ENCODE assay signal across 27 cellular contexts in the genomic region with DNA sequence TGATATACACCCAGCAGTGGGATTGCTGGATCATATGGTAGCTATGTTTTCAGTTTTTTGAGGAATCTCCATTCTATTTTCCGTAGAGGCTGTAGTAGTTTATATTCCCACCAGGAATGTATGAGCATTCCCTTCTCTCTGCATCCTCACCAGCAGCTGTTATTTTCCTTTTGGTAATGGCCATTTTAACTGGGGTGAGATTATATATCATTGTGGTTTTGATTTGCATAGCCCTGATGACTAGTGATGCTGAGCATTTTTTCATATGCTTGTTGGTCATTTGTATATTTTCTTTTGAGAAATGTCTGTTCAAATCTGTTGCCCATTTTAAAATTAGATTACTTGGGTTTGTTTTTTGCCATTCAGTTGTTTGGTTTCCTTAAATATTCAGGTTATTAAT. TPM values are rescaled to one million over a fixed set of nuclear protein-coding genes. Genes with fewer than 3 reads are reported as not detected.
DNase-seq lines count a peak whose midpoint lies in the region; ATAC-seq, FAIRE-seq and TF ChIP-seq lines count a peak whose summit lies in the region.
"Had no signal": no experiment of that assay in that cellular context is flagged by ENCODE, and none has a peak within 500 bp of the region (broad histone marks: within the 10 kb centered on the region; RNA-seq: fewer than 3 reads in every experiment).

No MANE protein-coding gene starts in this region.

- H3K4me3 Mint-ChIP-seq in astrocyte (ENCODE audit: unreplicated experiment): no peak overlapping the region
- H3K4me3 Mint-ChIP-seq in immature natural killer cell: no peak overlapping the region
- no peak overlapping the region for H3K4me3 Mint-ChIP-seq in activated naive CD4-positive, alpha-beta T cell treated with anti-CD3 and anti-CD28 coated beads, Interleukin-2, amount 10 ng/mL, durations not matched to agents 7 days and 5 days
- H3K4me3 Mint-ChIP-seq: CD14-positive monocyte; CD8-positive, alpha-beta memory T cell had no signal

- CTCF ChIA-PET in activated naive CD4-positive, alpha-beta T cell treated with anti-CD3 and anti-CD28 coated beads, Interleukin-2, amount 10 ng/mL, durations not matched to agents 7 days and 5 days (lab: Charles Lee): no interaction called here

- H3K36me3 ChIP-seq in astrocyte (ENCODE audit: insufficient read depth, low read length): no peaks in the 10 kb centered on the region
- H3K36me3 ChIP-seq: BE2C, MG63, SJSA1 had no signal

- H3K27me3 Mint-ChIP-seq in astrocyte (ENCODE audit: low read depth, unreplicated experiment) (no peaks in the 10 kb centered on the region), immature natural killer cell (ENCODE audit: low read depth in 3 of 3) (peaks cover 5 to 9% (median 8%) of the 10 kb centered on the region in 3 donors)
- H3K27me3 Mint-ChIP-seq in activated naive CD4-positive, alpha-beta T cell treated with anti-CD3 and anti-CD28 coated beads, Interleukin-2, amount 10 ng/mL, durations not matched to agents 7 days and 5 days: peaks cover 9% of the 10 kb centered on the region

- H3K4me1 ChIP-seq in astrocyte (ENCODE audit: insufficient read depth, low read length): no peaks in the 10 kb centered on the region
- H3K4me1 ChIP-seq: BE2C, SJSA1 had no signal

- H4K20me1 ChIP-seq in astrocyte (ENCODE audit: insufficient read depth, low read length): no peaks in the 10 kb centered on the region

- H3K27ac Mint-ChIP-seq in astrocyte (ENCODE audit: unreplicated experiment) (no peak overlapping the region), immature natural killer cell (no peak overlapping the region)
- H3K27ac Mint-ChIP-seq in activated naive CD4-positive, alpha-beta T cell treated with anti-CD3 and anti-CD28 coated beads, Interleukin-2, amount 10 ng/mL, durations not matched to agents 7 days and 5 days: no peak overlapping the region
- H3K27ac Mint-ChIP-seq: CD14-positive monocyte; CD8-positive, alpha-beta memory T cell had no signal

- TF ChIP-seq CTCF in astrocyte (IDR thresholded peaks at IDR 0.05; ENCODE audit: insufficient read depth, low read depth, low read length): no peak

- no peak overlapping the region for H2AFZ ChIP-seq in astrocyte (ENCODE audit: low read depth, low read length)
- H2AFZ ChIP-seq: GM23248 had no signal

- no peaks in the 10 kb centered on the region for H3K79me2 ChIP-seq in astrocyte (ENCODE audit: insufficient read depth, low read length)

- H3K9me3 Mint-ChIP-seq in astrocyte (ENCODE audit: unreplicated experiment): peaks cover 16% of the 10 kb centered on the region
- peaks cover 0 to 20% (median 2%) of the 10 kb centered on the region in 6 donors for H3K9me3 Mint-ChIP-seq in immature natural killer cell
- no peaks in the 10 kb centered on the region for H3K9me3 Mint-ChIP-seq in activated naive CD4-positive, alpha-beta T cell treated with anti-CD3 and anti-CD28 coated beads, Interleukin-2, amount 10 ng/mL, durations not matched to agents 7 days and 5 days

- FAIRE-seq in astrocyte (lab: Jason Lieb, UNC): no peak
- FAIRE-seq: G401.6, HepG2, K562, RCC 7860 had no signal

- no peaks in the 10 kb centered on the region for H3K36me3 Mint-ChIP-seq in astrocyte (ENCODE audit: low read depth, unreplicated experiment)
- no peaks in the 10 kb centered on the region for H3K36me3 Mint-ChIP-seq in immature natural killer cell
- H3K36me3 Mint-ChIP-seq in activated naive CD4-positive, alpha-beta T cell treated with anti-CD3 and anti-CD28 coated beads, Interleukin-2, amount 10 ng/mL, durations not matched to agents 7 days and 5 days: no peaks in the 10 kb centered on the region
- H3K36me3 Mint-ChIP-seq: CD14-positive monocyte; CD8-positive, alpha-beta memory T cell had no signal

- DNase-seq in EH (ENCODE audit: low read depth): peak; percentile 56
- peak; percentile 77 for DNase-seq in LHCN-M2 (ENCODE audit: low read depth)
- peak; percentile 4 for DNase-seq in astrocyte (ENCODE audit: low read depth)
- DNase-seq in iris pigment epithelial cell (ENCODE audit: low read depth): peak; percentile 9
- DNase-seq in DMS 273 (lab: John Stamatoyannopoulos, UW; ENCODE audit: unreplicated experiment): no peak
- DNase-seq in immature natural killer cell: no peak
- DNase-seq in activated naive CD4-positive, alpha-beta T cell treated with anti-CD3 and anti-CD28 coated beads, Interleukin-2, amount 10 ng/mL, durations not matched to agents 7 days and 5 days: no peak
- DNase-seq: 8988T; ACHN; BE2C; CD8-positive, alpha-beta memory T cell; DMS79 treated with DMSO at 0.1 percent for 48 hours; GM23248; H7; Kasumi-1; MG63; NCI-H1694; NCI-H2081; NCI-H2227 treated with DMSO at 0.1 percent for 48 hours; NCI-H748 treated with DMSO at 0.1 percent for 48 hours had no signal

- H3K27ac ChIP-seq in astrocyte (ENCODE audit: low read depth, low read length): no peak overlapping the region
- H3K27ac ChIP-seq: GM23248, SJSA1 had no signal

- no peak overlapping the region for H3K9ac ChIP-seq in astrocyte (ENCODE audit: low read length)
- H3K9ac ChIP-seq: GM23248 had no signal

- no peaks in the 10 kb centered on the region for H3K4me1 Mint-ChIP-seq in astrocyte (ENCODE audit: low read depth, unreplicated experiment)
- no peaks in the 10 kb centered on the region for H3K4me1 Mint-ChIP-seq in immature natural killer cell
- no peaks in the 10 kb centered on the region for H3K4me1 Mint-ChIP-seq in activated naive CD4-positive, alpha-beta T cell treated with anti-CD3 and anti-CD28 coated beads, Interleukin-2, amount 10 ng/mL, durations not matched to agents 7 days and 5 days
- H3K4me1 Mint-ChIP-seq: CD14-positive monocyte; CD8-positive, alpha-beta memory T cell had no signal

- no peaks in the 10 kb centered on the region for H3K27me3 ChIP-seq in astrocyte (ENCODE audit: insufficient read depth, low read length)
- H3K27me3 ChIP-seq: MG63, SJSA1 had no signal

- no peak overlapping the region for H3K4me3 ChIP-seq in astrocyte (ENCODE audit: insufficient read depth, low read depth, low read length)
- H3K4me3 ChIP-seq: GM23248, K562, MG63, SJSA1 had no signal

- H3K9me3 ChIP-seq in astrocyte (ENCODE audit: insufficient read depth, low read depth, low read length): no peaks in the 10 kb centered on the region
- H3K9me3 ChIP-seq: BE2C, SJSA1 had no signal

- H3K4me2 ChIP-seq in astrocyte (ENCODE audit: low read length): no peak overlapping the region

- ATAC-seq in GM19452 (IDR thresholded peaks at IDR 0.05; ENCODE audit: unreplicated experiment): no peak
- ATAC-seq: HepG2, K562 had no signal

RNA-seq across cellular contexts. Expression of a gene that starts 11.2 kb away (rescaled TPM):
- 17.2 and 20.3 TPM in 2 replicates for total RNA-seq in LHCN-M2 (2014; rRNA removed)
- 29.0 TPM for polyA plus RNA-seq in LHCN-M2 (2012)
- 51.9 and 68.5 TPM in 2 replicates for total RNA-seq in astrocyte
- not detected for polyA plus RNA-seq in immature natural killer cell
- total RNA-seq: CD8-positive, alpha-beta memory T cell had no signal
- polyA plus RNA-seq: CD14-positive monocyte; CD8-positive, alpha-beta memory T cell had no signal

RNA-seq across cellular contexts. Expression of a gene that starts 41.3 kb away (rescaled TPM):
- total RNA-seq in LHCN-M2 (2014; rRNA removed) (not detected in 2 replicates), astrocyte (0.43 and 1.2 TPM in 2 replicates)
- polyA plus RNA-seq in LHCN-M2 (2012): 0.02 TPM
- not detected for polyA plus RNA-seq in immature natural killer cell
- total RNA-seq: CD8-positive, alpha-beta memory T cell had no signal
- polyA plus RNA-seq: CD14-positive monocyte; CD8-positive, alpha-beta memory T cell had no signal

Comparison
In these comparisons a context has a peak if more than half of its experiments do, and no peak if none do; other contexts are left out.
1. DNase-seq: peak in EH (single experiment), LHCN-M2 (single experiment), astrocyte (single experiment) and iris pigment epithelial cell (single experiment); none in DMS 273 (single experiment), immature natural killer cell (0 of 3) and activated naive CD4-positive, alpha-beta T cell treated with anti-CD3 and anti-CD28 coated beads, Interleukin-2, amount 10 ng/mL, durations not matched to agents 7 days and 5 days (single experiment).